22 cellular contexts compared by ENCODE assay signal in the genomic region with DNA sequence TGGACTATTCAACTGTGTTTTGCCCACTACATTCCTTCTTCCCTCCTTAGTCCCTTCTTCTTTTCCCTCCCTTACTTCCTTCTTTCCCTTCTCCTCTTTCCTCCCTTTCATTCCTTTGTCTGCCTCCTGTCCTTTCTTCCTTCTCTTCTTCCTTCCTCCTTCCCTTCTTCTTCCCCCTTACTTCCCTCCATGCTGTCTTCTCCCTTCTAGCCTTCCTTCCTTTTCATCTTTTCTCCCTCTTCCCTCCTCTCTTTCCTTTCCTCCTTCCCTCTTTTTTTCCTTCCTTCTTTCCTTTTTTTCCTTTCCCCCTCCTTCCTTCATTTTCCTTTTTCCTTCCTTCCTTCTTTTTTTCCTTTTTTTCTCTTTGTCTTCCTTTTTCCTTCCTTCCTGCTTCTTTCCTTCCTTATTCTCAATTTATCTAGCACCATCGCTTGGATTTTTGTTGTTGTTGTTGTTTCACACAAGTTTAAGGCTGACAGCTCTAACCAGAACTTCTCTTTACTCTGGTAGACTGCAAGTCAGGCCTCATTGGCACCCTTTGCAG.
DNase-seq lines count a peak whose midpoint lies in the region; ATAC-seq and TF ChIP-seq lines count a peak whose summit lies in the region.
"Had no signal": no experiment of that assay in that cellular context is flagged by ENCODE, and none has a peak within 500 bp of the region (broad histone marks: within the 10 kb centered on the region; RNA-seq: fewer than 3 reads in every experiment).

No MANE protein-coding gene starts in this region.

- no peaks in the 10 kb centered on the region for H3K9me3 Mint-ChIP-seq in activated CD4-positive, alpha-beta memory T cell treated with anti-CD3 and anti-CD28 coated beads, Interleukin-2, amount 10 ng/mL, durations not matched to agents 7 days and 5 days
- H3K9me3 Mint-ChIP-seq in activated CD4-positive, alpha-beta memory T cell treated with anti-CD3 and anti-CD28 coated beads for 36 hours: no peaks in the 10 kb centered on the region
- H3K9me3 Mint-ChIP-seq in Calu3 (ENCODE audit: low read depth, unreplicated experiment) (peaks cover 4% of the 10 kb centered on the region), nephron progenitor cell (no peaks in the 10 kb centered on the region), chondrocyte (ENCODE audit: low read depth) (no peaks in the 10 kb centered on the region)
- H3K9me3 Mint-ChIP-seq in dendritic cell treated with granulocyte-macrophage colony-stimulating factor and Interleukin-4, amounts not matched to agents 40 ng/mL and 50 ng/mL, for 4 days: peaks cover 10% of the 10 kb centered on the region

- ATAC-seq in left lung: no peak

- peak overlapping the region in 1 of 2 donors; percentile 5 for H3K27ac ChIP-seq in left lung
- H3K27ac ChIP-seq: SJSA1 had no signal

- no peak overlapping the region for H3K4me3 Mint-ChIP-seq in activated CD4-positive, alpha-beta memory T cell treated with anti-CD3 and anti-CD28 coated beads, Interleukin-2, amount 10 ng/mL, durations not matched to agents 7 days and 5 days
- H3K4me3 Mint-ChIP-seq in activated CD4-positive, alpha-beta memory T cell treated with anti-CD3 and anti-CD28 coated beads for 36 hours: no peak overlapping the region
- H3K4me3 Mint-ChIP-seq in Calu3 (ENCODE audit: low read depth, unreplicated experiment): no peak overlapping the region
- no peak overlapping the region for H3K4me3 Mint-ChIP-seq in dendritic cell treated with granulocyte-macrophage colony-stimulating factor and Interleukin-4, amounts not matched to agents 40 ng/mL and 50 ng/mL, for 4 days
- H3K4me3 Mint-ChIP-seq in nephron progenitor cell: no peak overlapping the region
- no peak overlapping the region for H3K4me3 Mint-ChIP-seq in chondrocyte (ENCODE audit: unreplicated experiment)
- H3K4me3 Mint-ChIP-seq: CD4-positive, alpha-beta memory T cell had no signal

- POLR2A ChIA-PET in activated CD4-positive, alpha-beta memory T cell treated with anti-CD3 and anti-CD28 coated beads, Interleukin-2, amount 10 ng/mL, durations not matched to agents 7 days and 5 days (lab: Charles Lee): interaction anchor here (0.6 to 0.7 kb wide), 2 partner anchors 27 to 932 kb away, joined by 3 read pairs; no protein-coding TSS in a partner anchor
- POLR2A ChIA-PET in activated CD4-positive, alpha-beta memory T cell treated with anti-CD3 and anti-CD28 coated beads for 36 hours (lab: Charles Lee): no interaction called here

- BruUV-seq in Calu3 (replicated peaks; lab: Mats Ljungman, UMichigan): no TSS peak

- H3K36me3 ChIP-seq in left lung: no peaks in the 10 kb centered on the region
- H3K36me3 ChIP-seq: MG63, SJSA1 had no signal

- H3K9me3 ChIP-seq in left lung: no peaks in the 10 kb centered on the region
- H3K9me3 ChIP-seq: Caco-2, MG63, SJSA1 had no signal

- peak overlapping the region; percentile 29 for H3K27ac Mint-ChIP-seq in activated CD4-positive, alpha-beta memory T cell treated with anti-CD3 and anti-CD28 coated beads, Interleukin-2, amount 10 ng/mL, durations not matched to agents 7 days and 5 days
- no peak overlapping the region for H3K27ac Mint-ChIP-seq in activated CD4-positive, alpha-beta memory T cell treated with anti-CD3 and anti-CD28 coated beads for 36 hours
- H3K27ac Mint-ChIP-seq in Calu3 (ENCODE audit: unreplicated experiment) (peak overlapping the region; percentile 1), nephron progenitor cell (peak overlapping the region; percentile 34), chondrocyte (ENCODE audit: unreplicated experiment) (no peak overlapping the region)
- H3K27ac Mint-ChIP-seq in dendritic cell treated with granulocyte-macrophage colony-stimulating factor and Interleukin-4, amounts not matched to agents 40 ng/mL and 50 ng/mL, for 4 days: peak overlapping the region; percentile 75

- peaks cover 9 to 55% of the 10 kb centered on the region in 2 donors for H3K4me1 ChIP-seq in left lung
- H3K4me1 ChIP-seq: Caco-2 had no signal

- no peak for TF ChIP-seq CTCF in Calu3 (IDR thresholded peaks at IDR 0.05; ENCODE audit: unreplicated experiment)
- TF ChIP-seq CTCF in nephron progenitor cell (IDR thresholded peaks at IDR 0.05): no peak
- TF ChIP-seq CTCF in chondrocyte (IDR thresholded peaks at IDR 0.05): no peak
- TF ChIP-seq CTCF in left lung (IDR thresholded peaks at IDR 0.05): no peak

- H3K4me3 ChIP-seq in left lung: no peak overlapping the region
- H3K4me3 ChIP-seq: MG63, SJSA1 had no signal

- peaks cover 12% of the 10 kb centered on the region for H3K27me3 Mint-ChIP-seq in activated CD4-positive, alpha-beta memory T cell treated with anti-CD3 and anti-CD28 coated beads, Interleukin-2, amount 10 ng/mL, durations not matched to agents 7 days and 5 days
- H3K27me3 Mint-ChIP-seq in activated CD4-positive, alpha-beta memory T cell treated with anti-CD3 and anti-CD28 coated beads for 36 hours: peaks cover 1% of the 10 kb centered on the region
- H3K27me3 Mint-ChIP-seq in Calu3 (ENCODE audit: unreplicated experiment) (no peaks in the 10 kb centered on the region), nephron progenitor cell (ENCODE audit: low read depth, poor library complexity) (peaks cover 3% of the 10 kb centered on the region), chondrocyte (ENCODE audit: low read depth) (peaks cover 5% of the 10 kb centered on the region)
- H3K27me3 Mint-ChIP-seq in dendritic cell treated with granulocyte-macrophage colony-stimulating factor and Interleukin-4, amounts not matched to agents 40 ng/mL and 50 ng/mL, for 4 days: peaks cover 4% of the 10 kb centered on the region
- H3K27me3 Mint-ChIP-seq: CD4-positive, alpha-beta memory T cell had no signal

- H3K4me1 Mint-ChIP-seq in activated CD4-positive, alpha-beta memory T cell treated with anti-CD3 and anti-CD28 coated beads, Interleukin-2, amount 10 ng/mL, durations not matched to agents 7 days and 5 days: peaks cover 56% of the 10 kb centered on the region
- peaks cover 19% of the 10 kb centered on the region for H3K4me1 Mint-ChIP-seq in activated CD4-positive, alpha-beta memory T cell treated with anti-CD3 and anti-CD28 coated beads for 36 hours (ENCODE audit: low read depth)
- H3K4me1 Mint-ChIP-seq in Calu3 (ENCODE audit: low read depth, unreplicated experiment) (peaks cover 8% of the 10 kb centered on the region), nephron progenitor cell (peaks cover 6% of the 10 kb centered on the region), chondrocyte (ENCODE audit: low read depth) (peaks cover 10% of the 10 kb centered on the region)
- peaks cover 58% of the 10 kb centered on the region for H3K4me1 Mint-ChIP-seq in dendritic cell treated with granulocyte-macrophage colony-stimulating factor and Interleukin-4, amounts not matched to agents 40 ng/mL and 50 ng/mL, for 4 days (ENCODE audit: low read depth)

- H3K36me3 Mint-ChIP-seq in activated CD4-positive, alpha-beta memory T cell treated with anti-CD3 and anti-CD28 coated beads, Interleukin-2, amount 10 ng/mL, durations not matched to agents 7 days and 5 days (ENCODE audit: low read depth): peaks cover 26% of the 10 kb centered on the region
- no peaks in the 10 kb centered on the region for H3K36me3 Mint-ChIP-seq in activated CD4-positive, alpha-beta memory T cell treated with anti-CD3 and anti-CD28 coated beads for 36 hours
- H3K36me3 Mint-ChIP-seq in Calu3 (ENCODE audit: insufficient read depth, unreplicated experiment): peaks cover 6% of the 10 kb centered on the region
- no peaks in the 10 kb centered on the region for H3K36me3 Mint-ChIP-seq in dendritic cell treated with granulocyte-macrophage colony-stimulating factor and Interleukin-4, amounts not matched to agents 40 ng/mL and 50 ng/mL, for 4 days (ENCODE audit: low read depth)
- no peaks in the 10 kb centered on the region for H3K36me3 Mint-ChIP-seq in nephron progenitor cell (ENCODE audit: low read depth)
- H3K36me3 Mint-ChIP-seq in chondrocyte (ENCODE audit: low read depth): no peaks in the 10 kb centered on the region
- H3K36me3 Mint-ChIP-seq: CD4-positive, alpha-beta memory T cell had no signal

- intact Hi-C loops in activated CD4-positive, alpha-beta memory T cell treated with anti-CD3 and anti-CD28 coated beads for 36 hours (cut with micrococcal nuclease): no loop called here
- intact Hi-C loops in Calu3 (cut with micrococcal nuclease; ENCODE audit: unreplicated experiment): no loop called here
- intact Hi-C loops in dendritic cell treated with granulocyte-macrophage colony-stimulating factor and Interleukin-4, amounts not matched to agents 40 ng/mL and 50 ng/mL, for 4 days (cut with micrococcal nuclease): loop anchor here (5.0 kb wide), 1 partner anchor 37 kb away; no protein-coding TSS in a partner anchor
- intact Hi-C loops in left lung (cut with DNase I): no loop called here

- no peak for DNase-seq in activated CD4-positive, alpha-beta memory T cell treated with anti-CD3 and anti-CD28 coated beads, Interleukin-2, amount 10 ng/mL, durations not matched to agents 7 days and 5 days
- DNase-seq in activated CD4-positive, alpha-beta memory T cell treated with anti-CD3 and anti-CD28 coated beads for 36 hours: no peak
- DNase-seq in Calu3 (no peak), nephron progenitor cell (no peak), chondrocyte (ENCODE audit: low spot score) (no peak), NCI-H226 (no peak), left lung (no peak)
- DNase-seq: 8988T; ACHN; Caco-2; CD4-positive, alpha-beta memory T cell; DND-41; KG1; MG63; NCI-H1105 treated with DMSO at 0.1 percent for 48 hours; NCI-H2029; NCI-H446 treated with DMSO at 0.1 percent for 48 hours; NCI-H82; Right ventricle myocardium superior; RPMI8226 had no signal

- no peaks in the 10 kb centered on the region for H3K27me3 ChIP-seq in left lung
- H3K27me3 ChIP-seq: MG63, SJSA1 had no signal

- CTCF ChIA-PET in activated CD4-positive, alpha-beta memory T cell treated with anti-CD3 and anti-CD28 coated beads, Interleukin-2, amount 10 ng/mL, durations not matched to agents 7 days and 5 days (lab: Charles Lee): no interaction called here
- CTCF ChIA-PET in activated CD4-positive, alpha-beta memory T cell treated with anti-CD3 and anti-CD28 coated beads for 36 hours (lab: Charles Lee): interaction anchor here (0.5 to 1.2 kb wide), 2 partner anchors 134 to 380 kb away, joined by 3 read pairs; no protein-coding TSS in a partner anchor
- CTCF ChIA-PET in Calu3 (lab: Charles Lee): no interaction called here

Comparison
In these comparisons a context has a peak if more than half of its experiments do, and no peak if none do; other contexts are left out.
1. H3K27ac Mint-ChIP-seq: peak in activated CD4-positive, alpha-beta memory T cell treated with anti-CD3 and anti-CD28 coated beads, Interleukin-2, amount 10 ng/mL, durations not matched to agents 7 days and 5 days (single experiment), Calu3 (single experiment), dendritic cell treated with granulocyte-macrophage colony-stimulating factor and Interleukin-4, amounts not matched to agents 40 ng/mL and 50 ng/mL, for 4 days (single experiment) and nephron progenitor cell (single experiment); none in activated CD4-positive, alpha-beta memory T cell treated with anti-CD3 and anti-CD28 coated beads for 36 hours (single experiment) and chondrocyte (single experiment).